1 cellular context compared by ENCODE assay signal in the genomic region with DNA sequence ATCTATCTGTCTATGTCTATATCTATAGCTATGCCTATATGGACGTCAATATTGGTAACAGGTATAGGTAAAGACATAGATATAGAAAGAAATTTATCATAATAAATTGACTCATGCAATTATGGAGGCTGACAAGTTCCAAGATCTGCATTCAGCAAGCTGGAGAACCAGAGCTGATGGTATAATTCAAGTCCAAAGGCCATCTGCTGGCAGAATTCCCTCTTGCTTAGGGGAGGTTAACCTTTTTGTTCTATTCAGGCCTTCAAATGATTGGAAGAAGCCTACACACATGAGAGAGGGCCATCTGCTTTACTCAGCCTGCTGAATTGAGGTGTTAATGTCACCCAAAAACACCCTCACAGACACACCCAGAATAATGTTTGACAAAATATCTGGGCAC.
TF ChIP-seq lines count a peak whose summit lies in the region.

No MANE protein-coding gene starts in this region.

TF ChIP-seq in SK-N-SH treated with all-trans-retinoic acid at 6 μM for 48 hours, 23 proteins besides CTCF, POLR2A, EP300 and RAD21 (continued from another document):
- TF ChIP-seq ZNF565 (CRISPR knock-in tag; conservative IDR thresholded peaks at IDR 0.05; ENCODE audit: low read depth) (no peak), BACH2 (CRISPR knock-in tag; IDR thresholded peaks at IDR 0.05; ENCODE audit: borderline replicate concordance) (no peak), ZFP30 (CRISPR knock-in tag; IDR thresholded peaks at IDR 0.05) (no peak), ZFP3 (CRISPR knock-in tag; IDR thresholded peaks at IDR 0.05) (no peak), ARNTL (CRISPR knock-in tag; IDR thresholded peaks at IDR 0.05; ENCODE audit: borderline replicate concordance, low read depth) (no peak), ZC3H10 (CRISPR knock-in tag; IDR thresholded peaks at IDR 0.05) (no peak), ZNF8 (CRISPR knock-in tag; IDR thresholded peaks at IDR 0.05) (no peak)
- TF ChIP-seq, protein P1, sequence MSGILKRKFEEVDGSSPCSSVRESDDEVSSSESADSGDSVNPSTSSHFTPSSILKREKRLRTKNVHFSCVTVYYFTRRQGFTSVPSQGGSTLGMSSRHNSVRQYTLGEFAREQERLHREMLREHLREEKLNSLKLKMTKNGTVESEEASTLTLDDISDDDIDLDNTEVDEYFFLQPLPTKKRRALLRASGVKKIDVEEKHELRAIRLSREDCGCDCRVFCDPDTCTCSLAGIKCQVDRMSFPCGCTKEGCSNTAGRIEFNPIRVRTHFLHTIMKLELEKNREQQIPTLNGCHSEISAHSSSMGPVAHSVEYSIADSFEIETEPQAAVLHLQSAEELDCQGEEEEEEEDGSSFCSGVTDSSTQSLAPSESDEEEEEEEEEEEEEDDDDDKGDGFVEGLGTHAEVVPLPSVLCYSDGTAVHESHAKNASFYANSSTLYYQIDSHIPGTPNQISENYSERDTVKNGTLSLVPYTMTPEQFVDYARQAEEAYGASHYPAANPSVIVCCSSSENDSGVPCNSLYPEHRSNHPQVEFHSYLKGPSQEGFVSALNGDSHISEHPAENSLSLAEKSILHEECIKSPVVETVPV (CRISPR knock-in tag; IDR thresholded peaks at IDR 0.05): no peak
- TF ChIP-seq, protein P2, sequence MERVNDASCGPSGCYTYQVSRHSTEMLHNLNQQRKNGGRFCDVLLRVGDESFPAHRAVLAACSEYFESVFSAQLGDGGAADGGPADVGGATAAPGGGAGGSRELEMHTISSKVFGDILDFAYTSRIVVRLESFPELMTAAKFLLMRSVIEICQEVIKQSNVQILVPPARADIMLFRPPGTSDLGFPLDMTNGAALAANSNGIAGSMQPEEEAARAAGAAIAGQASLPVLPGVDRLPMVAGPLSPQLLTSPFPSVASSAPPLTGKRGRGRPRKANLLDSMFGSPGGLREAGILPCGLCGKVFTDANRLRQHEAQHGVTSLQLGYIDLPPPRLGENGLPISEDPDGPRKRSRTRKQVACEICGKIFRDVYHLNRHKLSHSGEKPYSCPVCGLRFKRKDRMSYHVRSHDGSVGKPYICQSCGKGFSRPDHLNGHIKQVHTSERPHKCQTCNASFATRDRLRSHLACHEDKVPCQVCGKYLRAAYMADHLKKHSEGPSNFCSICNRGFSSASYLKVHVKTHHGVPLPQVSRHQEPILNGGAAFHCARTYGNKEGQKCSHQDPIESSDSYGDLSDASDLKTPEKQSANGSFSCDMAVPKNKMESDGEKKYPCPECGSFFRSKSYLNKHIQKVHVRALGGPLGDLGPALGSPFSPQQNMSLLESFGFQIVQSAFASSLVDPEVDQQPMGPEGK (CRISPR knock-in tag; IDR thresholded peaks at IDR 0.05; ENCODE audit: borderline replicate concordance): no peak
- TF ChIP-seq, protein P3, sequence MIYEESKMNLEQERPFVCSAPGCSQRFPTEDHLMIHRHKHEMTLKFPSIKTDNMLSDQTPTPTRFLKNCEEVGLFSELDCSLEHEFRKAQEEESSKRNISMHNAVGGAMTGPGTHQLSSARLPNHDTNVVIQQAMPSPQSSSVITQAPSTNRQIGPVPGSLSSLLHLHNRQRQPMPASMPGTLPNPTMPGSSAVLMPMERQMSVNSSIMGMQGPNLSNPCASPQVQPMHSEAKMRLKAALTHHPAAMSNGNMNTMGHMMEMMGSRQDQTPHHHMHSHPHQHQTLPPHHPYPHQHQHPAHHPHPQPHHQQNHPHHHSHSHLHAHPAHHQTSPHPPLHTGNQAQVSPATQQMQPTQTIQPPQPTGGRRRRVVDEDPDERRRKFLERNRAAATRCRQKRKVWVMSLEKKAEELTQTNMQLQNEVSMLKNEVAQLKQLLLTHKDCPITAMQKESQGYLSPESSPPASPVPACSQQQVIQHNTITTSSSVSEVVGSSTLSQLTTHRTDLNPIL (CRISPR knock-in tag; IDR thresholded peaks at IDR 0.05; ENCODE audit: low read depth): no peak
- TF ChIP-seq, protein P4, sequence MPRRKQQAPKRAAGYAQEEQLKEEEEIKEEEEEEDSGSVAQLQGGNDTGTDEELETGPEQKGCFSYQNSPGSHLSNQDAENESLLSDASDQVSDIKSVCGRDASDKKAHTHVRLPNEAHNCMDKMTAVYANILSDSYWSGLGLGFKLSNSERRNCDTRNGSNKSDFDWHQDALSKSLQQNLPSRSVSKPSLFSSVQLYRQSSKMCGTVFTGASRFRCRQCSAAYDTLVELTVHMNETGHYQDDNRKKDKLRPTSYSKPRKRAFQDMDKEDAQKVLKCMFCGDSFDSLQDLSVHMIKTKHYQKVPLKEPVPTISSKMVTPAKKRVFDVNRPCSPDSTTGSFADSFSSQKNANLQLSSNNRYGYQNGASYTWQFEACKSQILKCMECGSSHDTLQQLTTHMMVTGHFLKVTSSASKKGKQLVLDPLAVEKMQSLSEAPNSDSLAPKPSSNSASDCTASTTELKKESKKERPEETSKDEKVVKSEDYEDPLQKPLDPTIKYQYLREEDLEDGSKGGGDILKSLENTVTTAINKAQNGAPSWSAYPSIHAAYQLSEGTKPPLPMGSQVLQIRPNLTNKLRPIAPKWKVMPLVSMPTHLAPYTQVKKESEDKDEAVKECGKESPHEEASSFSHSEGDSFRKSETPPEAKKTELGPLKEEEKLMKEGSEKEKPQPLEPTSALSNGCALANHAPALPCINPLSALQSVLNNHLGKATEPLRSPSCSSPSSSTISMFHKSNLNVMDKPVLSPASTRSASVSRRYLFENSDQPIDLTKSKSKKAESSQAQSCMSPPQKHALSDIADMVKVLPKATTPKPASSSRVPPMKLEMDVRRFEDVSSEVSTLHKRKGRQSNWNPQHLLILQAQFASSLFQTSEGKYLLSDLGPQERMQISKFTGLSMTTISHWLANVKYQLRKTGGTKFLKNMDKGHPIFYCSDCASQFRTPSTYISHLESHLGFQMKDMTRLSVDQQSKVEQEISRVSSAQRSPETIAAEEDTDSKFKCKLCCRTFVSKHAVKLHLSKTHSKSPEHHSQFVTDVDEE (CRISPR knock-in tag; IDR thresholded peaks at IDR 0.05): no peak
